19 cellular contexts compared by ENCODE assay signal in genomic region chr11:86809561-86809960, GRCh38.
"Had no signal": no experiment of that assay in that cellular context is flagged by ENCODE, and none has a peak within 500 bp of the region (broad histone marks: within the 10 kb centered on the region; RNA-seq: fewer than 3 reads in every experiment).

No MANE protein-coding gene starts in this region.

- H3K9me3 ChIP-seq: heart left ventricle, lower lobe of right lung, neutrophil had no signal

- H3K9me3 Mint-ChIP-seq: activated CD8-positive, alpha-beta T cell treated with anti-CD3 and anti-CD28 coated beads for 36 hours; activated T-cell treated with anti-CD3 and anti-CD28 coated beads, Interleukin-2, amount 50 U/mL, for 4 hours; T-helper 1 cell treated with Interleukin-12 subunit alpha and Interleukin-12 subunit beta and Interleukin-4 antibody, amounts not matched to agents 30 μg/mL and 1 μg/mL, for 36 hours; type B pancreatic cell had no signal

- H3K4me3 ChIP-seq: heart left ventricle, lower lobe of right lung had no signal

- H3K27me3 ChIP-seq: heart left ventricle had no signal

- H3K27ac Mint-ChIP-seq: activated CD4-positive, alpha-beta T cell treated with anti-CD3 and anti-CD28 coated beads for 36 hours; activated CD8-positive, alpha-beta T cell treated with anti-CD3 and anti-CD28 coated beads for 36 hours; progenitor cell of endocrine pancreas; T-helper 1 cell treated with Interleukin-12 subunit alpha and Interleukin-12 subunit beta and Interleukin-4 antibody, amounts not matched to agents 30 μg/mL and 1 μg/mL, for 36 hours; type B pancreatic cell had no signal

- ATAC-seq: activated CD4-positive, alpha-beta T cell treated with anti-CD3 and anti-CD28 coated beads for 36 hours; activated CD8-positive, alpha-beta T cell treated with anti-CD3 and anti-CD28 coated beads for 36 hours; activated T-cell treated with anti-CD3 and anti-CD28 coated beads, Interleukin-2, amount 50 U/mL, for 4 hours; heart left ventricle; left cardiac atrium; lower lobe of right lung; right cardiac atrium had no signal

- H3K27ac ChIP-seq: heart left ventricle, lower lobe of right lung, neutrophil, WERI-Rb-1 had no signal

- H3K36me3 ChIP-seq: lower lobe of right lung, neutrophil, WERI-Rb-1 had no signal

- DNase-seq: activated CD4-positive, alpha-beta T cell treated with anti-CD3 and anti-CD28 coated beads for 36 hours; activated CD8-positive, alpha-beta T cell treated with anti-CD3 and anti-CD28 coated beads for 36 hours; activated effector memory CD4-positive, alpha-beta T cell treated with Interleukin-2 at 50 U/mL for 16 hours; activated naive CD4-positive, alpha-beta T cell treated with anti-CD3 and anti-CD28 coated beads, Interleukin-2, amount 50 U/mL, for 16 hours; activated T-cell treated with anti-CD3 and anti-CD28 coated beads, Interleukin-2, amount 50 U/mL, for 4 hours; heart left ventricle; left cardiac atrium; lower lobe of right lung; right cardiac atrium; small intestine; stimulated activated CD4-positive, alpha-beta T cell treated with anti-CD3 and anti-CD28 coated beads, Interleukin-4, amount 100 ng/mL, for 4 hours; stimulated activated CD8-positive, alpha-beta memory T cell treated with anti-CD3 and anti-CD28 coated beads, Interleukin-4, amount 100 ng/mL, for 48 hours; stimulated activated naive CD4-positive, alpha-beta T cell treated with Interleukin-2 at 50 U/mL for 16 hours; substantia nigra; WERI-Rb-1 had no signal

- H3K4me3 Mint-ChIP-seq: activated CD4-positive, alpha-beta T cell treated with anti-CD3 and anti-CD28 coated beads for 36 hours; activated CD8-positive, alpha-beta T cell treated with anti-CD3 and anti-CD28 coated beads for 36 hours; activated T-cell treated with anti-CD3 and anti-CD28 coated beads, Interleukin-2, amount 50 U/mL, for 4 hours; T-helper 1 cell treated with Interleukin-12 subunit alpha and Interleukin-12 subunit beta and Interleukin-4 antibody, amounts not matched to agents 30 μg/mL and 1 μg/mL, for 36 hours; type B pancreatic cell had no signal

- H3K27me3 Mint-ChIP-seq: type B pancreatic cell had no signal
